Comparison of ENCODE assay signal across 21 cellular contexts in genomic region chr2:99654419-99654818, GRCh38.
DNase-seq lines count a peak whose midpoint lies in the region; ATAC-seq and TF ChIP-seq lines count a peak whose summit lies in the region.
"Had no signal": no experiment of that assay in that cellular context is flagged by ENCODE, and none has a peak within 500 bp of the region (broad histone marks: within the 10 kb centered on the region; RNA-seq: fewer than 3 reads in every experiment).

No MANE protein-coding gene starts in this region.

- ATAC-seq in HG03565 (IDR thresholded peaks at IDR 0.05; ENCODE audit: unreplicated experiment): no peak
- ATAC-seq: GM12878, Right ventricle myocardium inferior had no signal

- H3K36me3 Mint-ChIP-seq in HFFc6 (ENCODE audit: low read depth) (no peaks in the 10 kb centered on the region), nephron (ENCODE audit: low read depth) (peaks cover 37% of the 10 kb centered on the region)

- peaks cover 33% of the 10 kb centered on the region for H3K4me1 Mint-ChIP-seq in HFFc6 (ENCODE audit: low read depth)
- H3K4me1 Mint-ChIP-seq in nephron: peaks cover 49% of the 10 kb centered on the region

- no peak overlapping the region for H3K4me3 ChIP-seq in AG10803 (ENCODE audit: low read length)
- H3K4me3 ChIP-seq: GM12878, GM23338 had no signal

- H3K27ac Mint-ChIP-seq in HFFc6 (no peak overlapping the region), nephron (peak overlapping the region; percentile 64 to 83 (median 66))
- H3K27ac Mint-ChIP-seq: CD14-positive monocyte had no signal

- H3K27me3 Mint-ChIP-seq in HFFc6 (ENCODE audit: insufficient read depth) (peaks cover 5% of the 10 kb centered on the region; the same call in 1 of the 2 replicates), nephron (ENCODE audit: low read depth) (no peaks in the 10 kb centered on the region)

- TF ChIP-seq CTCF in AG10803 (conservative IDR thresholded peaks at IDR 0.05; ENCODE audit: low read length) (no peak), HFFc6 (IDR thresholded peaks at IDR 0.05) (no peak), nephron (IDR thresholded peaks at IDR 0.05; ENCODE audit: unreplicated experiment in 3 of 3) (no peak), GM10266 (IDR thresholded peaks at IDR 0.05; ENCODE audit: control insufficient read depth, insufficient read depth, low read depth, missing control alignments) (no peak)

- H3K9me3 Mint-ChIP-seq in HFFc6: no peaks in the 10 kb centered on the region
- no peaks in the 10 kb centered on the region for H3K9me3 Mint-ChIP-seq in nephron
- H3K9me3 Mint-ChIP-seq: CD14-positive monocyte, GM23338 had no signal

- DNase-seq in AG10803 (ENCODE audit: low read depth): peak; percentile 30
- DNase-seq in HFFc6: no peak
- DNase-seq in dedifferentiated amniotic fluid mesenchymal stem cell (ENCODE audit: extremely low spot score): peak; percentile 21
- no peak for DNase-seq in GM10266 (ENCODE audit: extremely low spot score)
- no peak for DNase-seq in T-helper 1 cell
- DNase-seq: AML-193; DND-41; GDM1; HCEC 1CT; MM.1S; NCI-H1092; NCI-H1436 treated with DMSO at 0.1 percent for 48 hours; NCI-H2029 treated with DMSO at 0.1 percent for 48 hours; NCI-H748 treated with DMSO at 0.1 percent for 48 hours; NK-92 treated with Interleukin-12 subunit alpha and Interleukin-12 subunit beta, amount 100 ng/mL, for 24 hours had no signal

- H3K4me3 Mint-ChIP-seq in HFFc6 (peak overlapping the region; percentile 11; the same call in 1 of the 2 replicates), nephron (no peak overlapping the region)
- H3K4me3 Mint-ChIP-seq: CD14-positive monocyte, GM23338 had no signal

Comparison
In these comparisons a context has a peak if more than half of its experiments do, and no peak if none do; other contexts are left out.
1. DNase-seq: peak in AG10803 (single experiment) and dedifferentiated amniotic fluid mesenchymal stem cell (single experiment); none in HFFc6 (single experiment), GM10266 (single experiment) and T-helper 1 cell (0 of 5).